In the genomic region with DNA sequence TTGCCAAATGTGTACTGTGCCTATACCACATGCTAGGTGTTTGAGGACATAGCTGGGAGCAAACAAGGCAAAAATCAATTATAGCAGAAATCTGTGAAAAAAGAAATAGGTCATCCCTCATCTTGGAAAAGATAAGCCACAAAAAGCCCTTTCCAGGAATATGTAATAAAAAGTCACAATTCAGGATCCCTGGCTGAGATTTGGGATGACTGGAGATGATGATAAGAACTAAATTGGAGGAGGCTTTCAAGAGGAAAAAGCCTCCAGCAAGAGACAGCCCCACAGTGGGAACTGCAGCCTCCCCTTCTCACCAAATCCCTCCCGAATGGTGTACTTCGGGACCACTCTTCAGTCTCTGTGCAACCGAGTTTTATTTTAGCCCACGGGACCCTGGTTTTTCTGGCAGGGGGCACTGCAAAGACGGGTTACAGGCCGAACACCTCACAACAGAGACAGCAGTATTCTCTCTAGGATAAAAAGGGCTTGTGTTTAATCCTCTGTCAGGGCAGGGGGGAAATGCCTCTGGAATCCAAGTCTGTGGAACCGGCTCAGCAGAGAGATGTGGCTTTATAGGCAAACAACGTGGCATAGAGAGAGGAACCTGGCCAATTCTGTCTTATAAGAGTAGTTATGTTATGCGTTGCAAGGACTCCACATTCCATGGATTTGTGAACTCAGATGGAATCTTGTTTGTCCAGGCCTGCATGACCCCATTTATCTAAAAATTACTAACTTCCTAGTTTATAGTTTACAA, we compare ENCODE assay signal across 8 cellular contexts. TPM values are rescaled to one million over a fixed set of nuclear protein-coding genes. Genes with fewer than 3 reads are reported as not detected.
A peak's percentile ranks its signal among the peaks of the same experiment; 100 is the strongest.
DNase-seq lines count a peak whose midpoint lies in the region; ATAC-seq and TF ChIP-seq lines count a peak whose summit lies in the region.

No MANE protein-coding gene starts in this region.

- H3K27ac ChIP-seq in layer of hippocampus (ENCODE audit: low read depth, low read length) = peak overlapping the region; percentile 92
- peak overlapping the region in 6 of 8 donors; percentile 3 to 86 (median 80) for H3K27ac ChIP-seq in spleen

- no peaks in the 10 kb centered on the region for H3K9me3 Mint-ChIP-seq in IgD-negative memory B cell

- H3K4me1 ChIP-seq in spleen = peaks cover 8 to 49% (median 27%) of the 10 kb centered on the region in 6 donors

- 67 to 80% (median 70%) methylated on average over 9 of the region's 9 CpGs for WGBS in spleen, 5 donors

- TF ChIP-seq CTCF in astrocyte of the spinal cord (IDR thresholded peaks at IDR 0.05; ENCODE audit: low read depth, low read length) = no peak
- TF ChIP-seq CTCF in spleen (IDR thresholded peaks at IDR 0.05 in 8 of 11, conservative IDR thresholded peaks at IDR 0.05 in 3 of 11) = no peak

- H3K36me3 Mint-ChIP-seq in IgD-negative memory B cell = peaks cover 2% of the 10 kb centered on the region

- H3K27me3 ChIP-seq in layer of hippocampus (ENCODE audit: control insufficient read depth, insufficient read depth, low read length) = no peaks in the 10 kb centered on the region
- peaks cover 0 to 14% (median 0%) of the 10 kb centered on the region in 7 donors for H3K27me3 ChIP-seq in spleen (replicated peaks in 1 of 7)

- TF ChIP-seq POLR2A in spleen (IDR thresholded peaks at IDR 0.05) = no peak

- peak; percentile 62 for DNase-seq in astrocyte of the spinal cord (ENCODE audit: low read depth, low spot score)
- no peak for DNase-seq in spleen
- no peak for DNase-seq in UCSD-AML1 (lab: John Stamatoyannopoulos, UW; ENCODE audit: unreplicated experiment)
- no peak for DNase-seq in GM03348 (ENCODE audit: low spot score)
- DNase-seq in stimulated activated CD4-positive, alpha-beta T cell treated with anti-CD3 and anti-CD28 coated beads, Interleukin-15, amount 100 ng/mL, for 24 hours = no peak

- H3K27ac Mint-ChIP-seq in IgD-negative memory B cell = no peak overlapping the region

- intact Hi-C loops in spleen (cut with DNase I; ENCODE audit: low total_unique reads) = no loop called here

- H3K9me3 ChIP-seq in spleen = no peaks in the 10 kb centered on the region

- ATAC-seq in GM18502 (IDR thresholded peaks at IDR 0.05; ENCODE audit: poor library complexity, unreplicated experiment) = no peak

- H3K36me3 ChIP-seq in spleen = no peaks in the 10 kb centered on the region

- in situ Hi-C loops in astrocyte of the spinal cord (cut with HindIII; ENCODE audit: low sequenced_read_pairs) = no loop called here

- peaks cover 29 to 34% (median 31%) of the 10 kb centered on the region in 3 donors for H3K4me1 Mint-ChIP-seq in IgD-negative memory B cell

- H3K4me3 ChIP-seq in astrocyte of the spinal cord (ENCODE audit: low read depth, low read length) (no peak overlapping the region), spleen (peak overlapping the region in 2 of 8 donors; percentile 37 to 71)

- peaks cover 1% of the 10 kb centered on the region for H3K27me3 Mint-ChIP-seq in IgD-negative memory B cell

- H3K4me3 Mint-ChIP-seq in IgD-negative memory B cell = peak overlapping the region; percentile 21 to 99 (median 97)

RNA-seq across cellular contexts. Expression of a gene that starts 1.2 kb away (rescaled TPM):
- polyA plus RNA-seq in IgD-negative memory B cell = 4.8 TPM
- total RNA-seq in spleen = 100 to 1,000 TPM in 1 of 7 donors, 10 to 100 TPM in 6; 60.3 to 203 (median 81.5) TPM
- polyA plus RNA-seq in spleen = 10 to 100 TPM; 24.5 to 44.0 (median 33.2) TPM
